In the genomic region with DNA sequence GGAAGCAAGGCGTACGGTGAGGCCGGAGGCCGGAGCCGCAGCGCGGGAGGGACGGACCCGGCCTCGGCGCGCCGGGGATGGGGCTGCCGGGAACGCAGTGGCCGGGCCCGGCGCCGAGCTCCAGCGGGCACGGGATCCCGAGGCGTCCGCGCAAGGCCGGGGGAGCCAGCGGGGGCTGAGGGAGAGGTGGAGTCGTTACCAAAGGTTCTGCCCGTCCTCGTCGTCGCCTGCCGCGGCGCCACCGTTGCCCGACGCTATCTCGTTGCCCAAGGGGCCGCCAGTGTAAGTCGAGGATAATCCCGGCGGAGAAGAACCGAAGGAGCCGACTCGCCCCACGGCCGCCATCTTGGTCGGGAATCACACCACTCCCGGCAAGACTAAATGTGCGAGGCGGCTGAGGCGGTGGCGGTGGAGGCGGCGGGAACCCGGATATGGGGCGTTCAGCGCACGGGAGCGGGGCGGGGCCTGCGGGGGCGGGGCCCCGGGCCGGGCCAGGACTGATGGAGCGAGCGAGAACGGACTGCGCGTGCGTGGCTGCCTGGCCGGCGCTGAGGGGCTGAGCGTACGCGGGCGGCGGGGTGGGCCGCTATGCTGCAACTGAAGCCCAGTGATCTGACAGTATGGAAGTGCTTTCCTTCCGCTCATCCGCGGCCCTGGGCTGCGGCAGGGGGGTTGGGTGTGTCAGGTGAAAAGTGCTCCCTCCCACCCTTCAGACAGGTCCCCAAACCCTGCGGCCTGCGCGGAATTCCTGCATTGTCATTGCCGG, we compare ENCODE assay signal across 1 cellular context.
TF ChIP-seq lines count a peak whose summit lies in the region.

A gene (minus strand): TSS at position 433 of the 766 bp plus-strand sequence. CDS start 88 bp downstream, at position 345.

TF ChIP-seq in HepG2, 621 proteins besides CTCF, POLR2A, EP300 and RAD21 (continued from another document and continues in another):
- TF ChIP-seq, protein P1, sequence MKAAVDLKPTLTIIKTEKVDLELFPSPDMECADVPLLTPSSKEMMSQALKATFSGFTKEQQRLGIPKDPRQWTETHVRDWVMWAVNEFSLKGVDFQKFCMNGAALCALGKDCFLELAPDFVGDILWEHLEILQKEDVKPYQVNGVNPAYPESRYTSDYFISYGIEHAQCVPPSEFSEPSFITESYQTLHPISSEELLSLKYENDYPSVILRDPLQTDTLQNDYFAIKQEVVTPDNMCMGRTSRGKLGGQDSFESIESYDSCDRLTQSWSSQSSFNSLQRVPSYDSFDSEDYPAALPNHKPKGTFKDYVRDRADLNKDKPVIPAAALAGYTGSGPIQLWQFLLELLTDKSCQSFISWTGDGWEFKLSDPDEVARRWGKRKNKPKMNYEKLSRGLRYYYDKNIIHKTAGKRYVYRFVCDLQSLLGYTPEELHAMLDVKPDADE (CRISPR knock-in tag; IDR thresholded peaks at IDR 0.05), result no peak
- TF ChIP-seq TOPORS (CRISPR knock-in tag; IDR thresholded peaks at IDR 0.05) (no peak; the same call in 1 of the 2 replicates), ZNF136 (CRISPR knock-in tag; IDR thresholded peaks at IDR 0.05; ENCODE audit: low read depth) (no peak), ZNF460 (CRISPR knock-in tag; IDR thresholded peaks at IDR 0.05; ENCODE audit: borderline replicate concordance) (no peak), CAMTA2 (CRISPR knock-in tag; IDR thresholded peaks at IDR 0.05; ENCODE audit: borderline replicate concordance) (0 out of 2 replicates have a peak, but pooled peaks have one; percentile 27), NR3C1 (CRISPR knock-in tag; IDR thresholded peaks at IDR 0.05) (no peak), AGO1 (IDR thresholded peaks at IDR 0.05; ENCODE audit: low read depth, low read length, poor library complexity, severe bottlenecking) (no peak), ZNF256 (CRISPR knock-in tag; conservative IDR thresholded peaks at IDR 0.05) (no peak), PRPF4 (IDR thresholded peaks at IDR 0.05; ENCODE audit: low read depth, low read length, poor library complexity, severe bottlenecking) (no peak), MYC (CRISPR knock-in tag; IDR thresholded peaks at IDR 0.05; ENCODE audit: borderline replicate concordance) (peak; percentile 42; the same call in 1 of the 2 replicates), ZNF20 (CRISPR knock-in tag; IDR thresholded peaks at IDR 0.05) (no peak), ZNF160 (CRISPR knock-in tag; IDR thresholded peaks at IDR 0.05) (peak; percentile 91), EED (CRISPR knock-in tag; IDR thresholded peaks at IDR 0.05) (peak; percentile 65; the same call in 1 of the 2 replicates), AGO2 (optimal IDR thresholded peaks at IDR 0.05; ENCODE audit: low read depth, low read length) (peak; percentile 79), TMF1 (CRISPR knock-in tag; IDR thresholded peaks at IDR 0.05; ENCODE audit: low read depth) (no peak), MIER2 (CRISPR knock-in tag; IDR thresholded peaks at IDR 0.05) (no peak), ZNF768 (CRISPR knock-in tag; IDR thresholded peaks at IDR 0.05) (peak; percentile 11; the same call in 1 of the 2 replicates), MBNL3 (CRISPR knock-in tag; conservative IDR thresholded peaks at IDR 0.05) (no peak), CBX1 (IDR thresholded peaks at IDR 0.05; ENCODE audit: low read depth) (no peak), ZBTB1 (CRISPR knock-in tag; IDR thresholded peaks at IDR 0.05; ENCODE audit: borderline replicate concordance) (no peak), NONO (IDR thresholded peaks at IDR 0.05) (no peak), NONO (CRISPR knock-in tag; conservative IDR thresholded peaks at IDR 0.05) (peak; percentile 83), ZNF274 (CRISPR knock-in tag; IDR thresholded peaks at IDR 0.05) (no peak; the same call in 1 of the 2 replicates), FOXK1 (CRISPR knock-in tag; IDR thresholded peaks at IDR 0.05; ENCODE audit: borderline replicate concordance, low read depth) (0 out of 2 replicates have a peak, but pooled peaks have one; percentile 10)
- TF ChIP-seq, protein P2, sequence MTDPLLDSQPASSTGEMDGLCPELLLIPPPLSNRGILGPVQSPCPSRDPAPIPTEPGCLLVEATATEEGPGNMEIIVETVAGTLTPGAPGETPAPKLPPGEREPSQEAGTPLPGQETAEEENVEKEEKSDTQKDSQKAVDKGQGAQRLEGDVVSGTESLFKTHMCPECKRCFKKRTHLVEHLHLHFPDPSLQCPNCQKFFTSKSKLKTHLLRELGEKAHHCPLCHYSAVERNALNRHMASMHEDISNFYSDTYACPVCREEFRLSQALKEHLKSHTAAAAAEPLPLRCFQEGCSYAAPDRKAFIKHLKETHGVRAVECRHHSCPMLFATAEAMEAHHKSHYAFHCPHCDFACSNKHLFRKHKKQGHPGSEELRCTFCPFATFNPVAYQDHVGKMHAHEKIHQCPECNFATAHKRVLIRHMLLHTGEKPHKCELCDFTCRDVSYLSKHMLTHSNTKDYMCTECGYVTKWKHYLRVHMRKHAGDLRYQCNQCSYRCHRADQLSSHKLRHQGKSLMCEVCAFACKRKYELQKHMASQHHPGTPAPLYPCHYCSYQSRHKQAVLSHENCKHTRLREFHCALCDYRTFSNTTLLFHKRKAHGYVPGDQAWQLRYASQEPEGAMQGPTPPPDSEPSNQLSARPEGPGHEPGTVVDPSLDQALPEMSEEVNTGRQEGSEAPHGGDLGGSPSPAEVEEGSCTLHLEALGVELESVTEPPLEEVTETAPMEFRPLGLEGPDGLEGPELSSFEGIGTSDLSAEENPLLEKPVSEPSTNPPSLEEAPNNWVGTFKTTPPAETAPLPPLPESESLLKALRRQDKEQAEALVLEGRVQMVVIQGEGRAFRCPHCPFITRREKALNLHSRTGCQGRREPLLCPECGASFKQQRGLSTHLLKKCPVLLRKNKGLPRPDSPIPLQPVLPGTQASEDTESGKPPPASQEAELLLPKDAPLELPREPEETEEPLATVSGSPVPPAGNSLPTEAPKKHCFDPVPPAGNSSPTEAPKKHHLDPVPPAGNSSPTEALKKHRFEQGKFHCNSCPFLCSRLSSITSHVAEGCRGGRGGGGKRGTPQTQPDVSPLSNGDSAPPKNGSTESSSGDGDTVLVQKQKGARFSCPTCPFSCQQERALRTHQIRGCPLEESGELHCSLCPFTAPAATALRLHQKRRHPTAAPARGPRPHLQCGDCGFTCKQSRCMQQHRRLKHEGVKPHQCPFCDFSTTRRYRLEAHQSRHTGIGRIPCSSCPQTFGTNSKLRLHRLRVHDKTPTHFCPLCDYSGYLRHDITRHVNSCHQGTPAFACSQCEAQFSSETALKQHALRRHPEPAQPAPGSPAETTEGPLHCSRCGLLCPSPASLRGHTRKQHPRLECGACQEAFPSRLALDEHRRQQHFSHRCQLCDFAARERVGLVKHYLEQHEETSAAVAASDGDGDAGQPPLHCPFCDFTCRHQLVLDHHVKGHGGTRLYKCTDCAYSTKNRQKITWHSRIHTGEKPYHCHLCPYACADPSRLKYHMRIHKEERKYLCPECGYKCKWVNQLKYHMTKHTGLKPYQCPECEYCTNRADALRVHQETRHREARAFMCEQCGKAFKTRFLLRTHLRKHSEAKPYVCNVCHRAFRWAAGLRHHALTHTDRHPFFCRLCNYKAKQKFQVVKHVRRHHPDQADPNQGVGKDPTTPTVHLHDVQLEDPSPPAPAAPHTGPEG (CRISPR knock-in tag; IDR thresholded peaks at IDR 0.05), result no peak
- TF ChIP-seq, protein P3, sequence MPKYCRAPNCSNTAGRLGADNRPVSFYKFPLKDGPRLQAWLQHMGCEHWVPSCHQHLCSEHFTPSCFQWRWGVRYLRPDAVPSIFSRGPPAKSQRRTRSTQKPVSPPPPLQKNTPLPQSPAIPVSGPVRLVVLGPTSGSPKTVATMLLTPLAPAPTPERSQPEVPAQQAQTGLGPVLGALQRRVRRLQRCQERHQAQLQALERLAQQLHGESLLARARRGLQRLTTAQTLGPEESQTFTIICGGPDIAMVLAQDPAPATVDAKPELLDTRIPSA (CRISPR knock-in tag; IDR thresholded peaks at IDR 0.05; ENCODE audit: borderline replicate concordance), result no peak
- TF ChIP-seq, protein P4, sequence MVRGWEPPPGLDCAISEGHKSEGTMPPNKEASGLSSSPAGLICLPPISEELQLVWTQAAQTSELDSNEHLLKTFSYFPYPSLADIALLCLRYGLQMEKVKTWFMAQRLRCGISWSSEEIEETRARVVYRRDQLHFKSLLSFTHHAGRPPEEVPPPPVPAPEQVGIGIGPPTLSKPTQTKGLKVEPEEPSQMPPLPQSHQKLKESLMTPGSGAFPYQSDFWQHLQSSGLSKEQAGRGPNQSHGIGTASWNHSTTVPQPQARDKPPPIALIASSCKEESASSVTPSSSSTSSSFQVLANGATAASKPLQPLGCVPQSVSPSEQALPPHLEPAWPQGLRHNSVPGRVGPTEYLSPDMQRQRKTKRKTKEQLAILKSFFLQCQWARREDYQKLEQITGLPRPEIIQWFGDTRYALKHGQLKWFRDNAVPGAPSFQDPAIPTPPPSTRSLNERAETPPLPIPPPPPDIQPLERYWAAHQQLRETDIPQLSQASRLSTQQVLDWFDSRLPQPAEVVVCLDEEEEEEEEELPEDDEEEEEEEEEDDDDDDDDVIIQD (CRISPR knock-in tag; IDR thresholded peaks at IDR 0.05; ENCODE audit: low read depth), result 0 out of 2 replicates have a peak, but pooled peaks have one; percentile 14
- TF ChIP-seq, protein P5, sequence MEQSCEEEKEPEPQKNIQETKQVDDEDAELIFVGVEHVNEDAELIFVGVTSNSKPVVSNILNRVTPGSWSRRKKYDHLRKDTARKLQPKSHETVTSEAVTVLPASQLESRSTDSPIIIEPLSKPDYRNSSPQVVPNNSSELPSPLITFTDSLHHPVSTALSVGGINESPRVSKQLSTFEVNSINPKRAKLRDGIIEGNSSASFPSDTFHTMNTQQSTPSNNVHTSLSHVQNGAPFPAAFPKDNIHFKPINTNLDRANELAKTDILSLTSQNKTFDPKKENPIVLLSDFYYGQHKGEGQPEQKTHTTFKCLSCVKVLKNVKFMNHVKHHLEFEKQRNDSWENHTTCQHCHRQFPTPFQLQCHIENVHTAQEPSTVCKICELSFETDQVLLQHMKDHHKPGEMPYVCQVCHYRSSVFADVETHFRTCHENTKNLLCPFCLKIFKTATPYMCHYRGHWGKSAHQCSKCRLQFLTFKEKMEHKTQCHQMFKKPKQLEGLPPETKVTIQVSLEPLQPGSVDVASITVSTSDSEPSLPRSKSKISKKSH (CRISPR knock-in tag; IDR thresholded peaks at IDR 0.05; ENCODE audit: borderline replicate concordance), result no peak; the same call in 1 of the 2 replicates
- TF ChIP-seq, protein P6, sequence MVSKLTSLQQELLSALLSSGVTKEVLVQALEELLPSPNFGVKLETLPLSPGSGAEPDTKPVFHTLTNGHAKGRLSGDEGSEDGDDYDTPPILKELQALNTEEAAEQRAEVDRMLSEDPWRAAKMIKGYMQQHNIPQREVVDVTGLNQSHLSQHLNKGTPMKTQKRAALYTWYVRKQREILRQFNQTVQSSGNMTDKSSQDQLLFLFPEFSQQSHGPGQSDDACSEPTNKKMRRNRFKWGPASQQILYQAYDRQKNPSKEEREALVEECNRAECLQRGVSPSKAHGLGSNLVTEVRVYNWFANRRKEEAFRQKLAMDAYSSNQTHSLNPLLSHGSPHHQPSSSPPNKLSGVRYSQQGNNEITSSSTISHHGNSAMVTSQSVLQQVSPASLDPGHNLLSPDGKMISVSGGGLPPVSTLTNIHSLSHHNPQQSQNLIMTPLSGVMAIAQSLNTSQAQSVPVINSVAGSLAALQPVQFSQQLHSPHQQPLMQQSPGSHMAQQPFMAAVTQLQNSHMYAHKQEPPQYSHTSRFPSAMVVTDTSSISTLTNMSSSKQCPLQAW (CRISPR knock-in tag; IDR thresholded peaks at IDR 0.05), result peak; percentile 42; the same call in 1 of the 2 replicates
- TF ChIP-seq, protein P7, sequence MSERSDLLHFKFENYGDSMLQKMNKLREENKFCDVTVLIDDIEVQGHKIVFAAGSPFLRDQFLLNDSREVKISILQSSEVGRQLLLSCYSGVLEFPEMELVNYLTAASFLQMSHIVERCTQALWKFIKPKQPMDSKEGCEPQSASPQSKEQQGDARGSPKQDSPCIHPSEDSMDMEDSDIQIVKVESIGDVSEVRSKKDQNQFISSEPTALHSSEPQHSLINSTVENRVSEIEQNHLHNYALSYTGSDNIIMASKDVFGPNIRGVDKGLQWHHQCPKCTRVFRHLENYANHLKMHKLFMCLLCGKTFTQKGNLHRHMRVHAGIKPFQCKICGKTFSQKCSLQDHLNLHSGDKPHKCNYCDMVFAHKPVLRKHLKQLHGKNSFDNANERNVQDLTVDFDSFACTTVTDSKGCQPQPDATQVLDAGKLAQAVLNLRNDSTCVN (CRISPR knock-in tag; IDR thresholded peaks at IDR 0.05; ENCODE audit: borderline replicate concordance), result no peak
- TF ChIP-seq, protein P8, sequence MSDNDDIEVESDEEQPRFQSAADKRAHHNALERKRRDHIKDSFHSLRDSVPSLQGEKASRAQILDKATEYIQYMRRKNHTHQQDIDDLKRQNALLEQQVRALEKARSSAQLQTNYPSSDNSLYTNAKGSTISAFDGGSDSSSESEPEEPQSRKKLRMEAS (IDR thresholded peaks at IDR 0.05), result peak; percentile 29; the same call in 1 of the 2 replicates
- TF ChIP-seq, protein P9, sequence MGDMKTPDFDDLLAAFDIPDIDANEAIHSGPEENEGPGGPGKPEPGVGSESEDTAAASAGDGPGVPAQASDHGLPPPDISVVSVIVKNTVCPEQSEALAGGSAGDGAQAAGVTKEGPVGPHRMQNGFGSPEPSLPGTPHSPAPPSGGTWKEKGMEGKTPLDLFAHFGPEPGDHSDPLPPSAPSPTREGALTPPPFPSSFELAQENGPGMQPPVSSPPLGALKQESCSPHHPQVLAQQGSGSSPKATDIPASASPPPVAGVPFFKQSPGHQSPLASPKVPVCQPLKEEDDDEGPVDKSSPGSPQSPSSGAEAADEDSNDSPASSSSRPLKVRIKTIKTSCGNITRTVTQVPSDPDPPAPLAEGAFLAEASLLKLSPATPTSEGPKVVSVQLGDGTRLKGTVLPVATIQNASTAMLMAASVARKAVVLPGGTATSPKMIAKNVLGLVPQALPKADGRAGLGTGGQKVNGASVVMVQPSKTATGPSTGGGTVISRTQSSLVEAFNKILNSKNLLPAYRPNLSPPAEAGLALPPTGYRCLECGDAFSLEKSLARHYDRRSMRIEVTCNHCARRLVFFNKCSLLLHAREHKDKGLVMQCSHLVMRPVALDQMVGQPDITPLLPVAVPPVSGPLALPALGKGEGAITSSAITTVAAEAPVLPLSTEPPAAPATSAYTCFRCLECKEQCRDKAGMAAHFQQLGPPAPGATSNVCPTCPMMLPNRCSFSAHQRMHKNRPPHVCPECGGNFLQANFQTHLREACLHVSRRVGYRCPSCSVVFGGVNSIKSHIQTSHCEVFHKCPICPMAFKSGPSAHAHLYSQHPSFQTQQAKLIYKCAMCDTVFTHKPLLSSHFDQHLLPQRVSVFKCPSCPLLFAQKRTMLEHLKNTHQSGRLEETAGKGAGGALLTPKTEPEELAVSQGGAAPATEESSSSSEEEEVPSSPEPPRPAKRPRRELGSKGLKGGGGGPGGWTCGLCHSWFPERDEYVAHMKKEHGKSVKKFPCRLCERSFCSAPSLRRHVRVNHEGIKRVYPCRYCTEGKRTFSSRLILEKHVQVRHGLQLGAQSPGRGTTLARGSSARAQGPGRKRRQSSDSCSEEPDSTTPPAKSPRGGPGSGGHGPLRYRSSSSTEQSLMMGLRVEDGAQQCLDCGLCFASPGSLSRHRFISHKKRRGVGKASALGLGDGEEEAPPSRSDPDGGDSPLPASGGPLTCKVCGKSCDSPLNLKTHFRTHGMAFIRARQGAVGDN (CRISPR knock-in tag; IDR thresholded peaks at IDR 0.05), result peak; percentile 92
- TF ChIP-seq, protein P10, sequence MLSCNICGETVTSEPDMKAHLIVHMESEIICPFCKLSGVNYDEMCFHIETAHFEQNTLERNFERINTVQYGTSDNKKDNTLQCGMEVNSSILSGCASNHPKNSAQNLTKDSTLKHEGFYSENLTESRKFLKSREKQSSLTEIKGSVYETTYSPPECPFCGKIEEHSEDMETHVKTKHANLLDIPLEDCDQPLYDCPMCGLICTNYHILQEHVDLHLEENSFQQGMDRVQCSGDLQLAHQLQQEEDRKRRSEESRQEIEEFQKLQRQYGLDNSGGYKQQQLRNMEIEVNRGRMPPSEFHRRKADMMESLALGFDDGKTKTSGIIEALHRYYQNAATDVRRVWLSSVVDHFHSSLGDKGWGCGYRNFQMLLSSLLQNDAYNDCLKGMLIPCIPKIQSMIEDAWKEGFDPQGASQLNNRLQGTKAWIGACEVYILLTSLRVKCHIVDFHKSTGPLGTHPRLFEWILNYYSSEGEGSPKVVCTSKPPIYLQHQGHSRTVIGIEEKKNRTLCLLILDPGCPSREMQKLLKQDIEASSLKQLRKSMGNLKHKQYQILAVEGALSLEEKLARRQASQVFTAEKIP (CRISPR knock-in tag; IDR thresholded peaks at IDR 0.05; ENCODE audit: borderline replicate concordance), result no peak
